ENCODE assay signal across 26 cellular contexts in the genomic region with DNA sequence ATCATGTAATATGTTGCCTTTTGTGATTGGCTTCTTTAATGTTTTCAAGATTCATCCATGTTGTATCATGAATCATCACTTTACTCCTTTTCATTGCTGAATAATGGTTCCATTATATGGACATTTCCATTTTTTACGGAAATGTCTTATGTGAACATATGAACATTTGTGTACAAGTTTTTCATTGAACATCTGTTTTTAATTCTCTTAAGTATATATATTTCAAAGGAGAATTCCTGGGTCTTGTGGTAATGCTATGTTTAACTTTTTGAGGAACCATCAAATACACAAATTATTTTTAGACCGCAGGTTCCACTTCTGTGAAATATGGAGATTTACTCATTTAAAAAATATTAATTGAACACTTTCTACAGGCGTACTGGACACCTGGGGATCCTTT.
"Had no signal": no experiment of that assay in that cellular context is flagged by ENCODE, and none has a peak within 500 bp of the region (broad histone marks: within the 10 kb centered on the region; RNA-seq: fewer than 3 reads in every experiment).

No MANE protein-coding gene starts in this region.

- H3K4me3 ChIP-seq: esophagus muscularis mucosa, heart left ventricle, ovary, skin epidermis, testis had no signal

- ATAC-seq: activated T-cell treated with anti-CD3 and anti-CD28 coated beads, Interleukin-2, amount 50 U/mL, for 4 hours; activated T-helper 17 cell treated with anti-CD3 and anti-CD28 coated beads, Interleukin-2, amount 50 U/mL, for 72 hours; heart left ventricle; sciatic nerve; stimulated activated naive CD8-positive, alpha-beta T cell treated with anti-CD3 and anti-CD28 coated beads, Interleukin-15, Interleukin-2, amounts not matched to agents 100 U/mL and 50 U/mL, for 24 hours had no signal

- H3K27ac ChIP-seq: esophagus muscularis mucosa, heart left ventricle, neutrophil, ovary, skin epidermis, testis had no signal

- DNase-seq: activated CD4-positive, alpha-beta memory T cell treated with anti-CD3 and anti-CD28 coated beads, Interleukin-2, amount 10 ng/mL, durations not matched to agents 7 days and 5 days; activated CD4-positive, alpha-beta T cell treated with anti-CD3 and anti-CD28 coated beads for 1 hour; activated CD4-positive, alpha-beta T cell treated with anti-CD3 and anti-CD28 coated beads, Interleukin-2, amount 10 ng/mL, durations not matched to agents 7 days and 5 days; activated gamma-delta T cell treated with Interleukin-2 at 50 U/mL for 16 hours; activated naive CD4-positive, alpha-beta T cell treated with anti-CD3 and anti-CD28 coated beads, Interleukin-2, amount 50 U/mL, for 16 hours; activated T-cell treated with anti-CD3 and anti-CD28 coated beads, Interleukin-2, amount 50 U/mL, for 4 hours; amygdala; caudate nucleus; endodermal cell; heart left ventricle; hypothalamus; immature natural killer cell; naive B cell; nephron progenitor cell; ovary; stimulated activated CD4-positive, alpha-beta T cell treated with anti-CD3 and anti-CD28 coated beads, Interleukin-12 subunit alpha, Interleukin-12 subunit beta, amount 100 ng/mL, for 4 hours; stimulated activated CD4-positive, alpha-beta T cell treated with anti-CD3 and anti-CD28 coated beads, Interleukin-4, amount 100 ng/mL, for 1 hour; stimulated activated naive CD8-positive, alpha-beta T cell treated with anti-CD3 and anti-CD28 coated beads, Interleukin-15, Interleukin-2, amounts not matched to agents 100 U/mL and 50 U/mL, for 24 hours; T1000; testis; trophoblast cell had no signal

- H3K9me3 ChIP-seq: esophagus muscularis mucosa, heart left ventricle, neutrophil, ovary, testis had no signal

- H3K27me3 ChIP-seq: esophagus muscularis mucosa, heart left ventricle, neutrophil, ovary, testis had no signal
